Comparison of ENCODE assay signal across 1 cellular context in the genomic region with DNA sequence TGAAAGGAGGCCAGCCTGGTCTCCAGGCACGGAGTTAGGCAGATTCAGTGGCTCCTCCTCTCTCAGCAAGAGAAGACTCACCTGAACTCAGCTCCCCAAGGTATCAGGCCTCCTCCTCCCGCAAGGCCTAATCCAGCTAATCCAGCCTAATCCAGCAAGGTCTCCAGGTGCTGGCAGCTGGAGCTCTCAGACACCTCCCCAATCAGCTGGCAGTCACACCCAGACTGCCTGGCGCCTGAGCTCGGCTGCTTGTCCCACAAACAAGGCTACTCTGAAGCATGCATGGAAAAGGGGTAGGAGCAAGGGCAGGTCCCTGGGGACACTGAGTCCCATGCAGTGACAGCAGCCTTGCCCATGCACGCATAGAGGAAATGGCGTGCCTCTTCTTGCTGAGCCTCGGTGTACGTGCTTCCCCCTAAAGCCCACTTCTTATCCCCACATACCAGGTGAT.
TF ChIP-seq lines count a peak whose summit lies in the region.

No MANE protein-coding gene starts in this region.

TF ChIP-seq in HEK293T, 16 proteins besides CTCF, POLR2A, EP300 and RAD21:
- TF ChIP-seq FOXK2 (IDR thresholded peaks at IDR 0.05) (no peak), ARNT (IDR thresholded peaks at IDR 0.05) (no peak), HDGF (IDR thresholded peaks at IDR 0.05; ENCODE audit: borderline replicate concordance) (no peak), FOXA1 (IDR thresholded peaks at IDR 0.05) (no peak), ZNF384 (IDR thresholded peaks at IDR 0.05) (no peak), NFRKB (IDR thresholded peaks at IDR 0.05) (no peak), CTBP1 (IDR thresholded peaks at IDR 0.05; ENCODE audit: borderline replicate concordance) (no peak), LEF1 (IDR thresholded peaks at IDR 0.05; ENCODE audit: borderline replicate concordance) (no peak), FOXM1 (IDR thresholded peaks at IDR 0.05; ENCODE audit: borderline replicate concordance) (no peak)
